ENCODE assay signal across 1 cellular context in the genomic region with DNA sequence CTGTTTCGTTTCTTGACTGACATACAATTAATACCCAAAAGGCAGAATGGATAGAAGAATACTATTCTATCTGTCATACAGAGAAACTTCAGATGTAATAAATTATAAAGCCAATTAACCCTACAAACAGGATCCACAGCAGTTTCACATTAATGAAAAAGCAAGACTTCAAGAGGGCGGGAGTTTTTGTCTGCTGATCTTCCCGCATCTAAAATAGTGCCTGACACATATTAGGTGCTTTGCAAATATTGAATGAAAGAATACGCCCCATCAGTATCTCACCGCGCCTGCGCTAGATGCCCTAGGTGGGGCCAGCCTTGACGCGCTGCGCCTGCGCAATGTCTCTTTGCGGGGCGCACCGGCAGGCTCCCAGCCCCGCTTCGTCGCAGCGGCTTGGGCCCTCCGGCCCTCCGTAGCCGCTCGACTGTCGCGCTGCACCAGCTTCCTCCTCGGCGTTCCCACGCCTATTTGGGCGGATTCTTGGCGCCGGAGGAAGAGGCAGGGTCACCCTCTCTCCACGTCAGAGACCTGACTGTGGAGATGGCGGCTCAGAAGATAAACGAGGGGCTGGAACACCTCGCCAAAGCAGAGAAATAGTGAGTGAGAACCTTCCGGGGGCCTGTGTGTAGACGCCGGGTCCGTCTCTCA.
TF ChIP-seq lines count a peak whose summit lies in the region.

A gene (plus strand): TSS at position 465 of the 648 bp plus-strand sequence. CDS start 76 bp downstream, at position 541.

TF ChIP-seq in HepG2, 621 proteins besides CTCF, POLR2A, EP300 and RAD21 (continued from another document and continues in another):
- TF ChIP-seq, protein P1, sequence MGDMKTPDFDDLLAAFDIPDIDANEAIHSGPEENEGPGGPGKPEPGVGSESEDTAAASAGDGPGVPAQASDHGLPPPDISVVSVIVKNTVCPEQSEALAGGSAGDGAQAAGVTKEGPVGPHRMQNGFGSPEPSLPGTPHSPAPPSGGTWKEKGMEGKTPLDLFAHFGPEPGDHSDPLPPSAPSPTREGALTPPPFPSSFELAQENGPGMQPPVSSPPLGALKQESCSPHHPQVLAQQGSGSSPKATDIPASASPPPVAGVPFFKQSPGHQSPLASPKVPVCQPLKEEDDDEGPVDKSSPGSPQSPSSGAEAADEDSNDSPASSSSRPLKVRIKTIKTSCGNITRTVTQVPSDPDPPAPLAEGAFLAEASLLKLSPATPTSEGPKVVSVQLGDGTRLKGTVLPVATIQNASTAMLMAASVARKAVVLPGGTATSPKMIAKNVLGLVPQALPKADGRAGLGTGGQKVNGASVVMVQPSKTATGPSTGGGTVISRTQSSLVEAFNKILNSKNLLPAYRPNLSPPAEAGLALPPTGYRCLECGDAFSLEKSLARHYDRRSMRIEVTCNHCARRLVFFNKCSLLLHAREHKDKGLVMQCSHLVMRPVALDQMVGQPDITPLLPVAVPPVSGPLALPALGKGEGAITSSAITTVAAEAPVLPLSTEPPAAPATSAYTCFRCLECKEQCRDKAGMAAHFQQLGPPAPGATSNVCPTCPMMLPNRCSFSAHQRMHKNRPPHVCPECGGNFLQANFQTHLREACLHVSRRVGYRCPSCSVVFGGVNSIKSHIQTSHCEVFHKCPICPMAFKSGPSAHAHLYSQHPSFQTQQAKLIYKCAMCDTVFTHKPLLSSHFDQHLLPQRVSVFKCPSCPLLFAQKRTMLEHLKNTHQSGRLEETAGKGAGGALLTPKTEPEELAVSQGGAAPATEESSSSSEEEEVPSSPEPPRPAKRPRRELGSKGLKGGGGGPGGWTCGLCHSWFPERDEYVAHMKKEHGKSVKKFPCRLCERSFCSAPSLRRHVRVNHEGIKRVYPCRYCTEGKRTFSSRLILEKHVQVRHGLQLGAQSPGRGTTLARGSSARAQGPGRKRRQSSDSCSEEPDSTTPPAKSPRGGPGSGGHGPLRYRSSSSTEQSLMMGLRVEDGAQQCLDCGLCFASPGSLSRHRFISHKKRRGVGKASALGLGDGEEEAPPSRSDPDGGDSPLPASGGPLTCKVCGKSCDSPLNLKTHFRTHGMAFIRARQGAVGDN (CRISPR knock-in tag; IDR thresholded peaks at IDR 0.05): peak; percentile 88
- no peak; the same call in 1 of the 2 replicates for TF ChIP-seq NKX3-1 (CRISPR knock-in tag; IDR thresholded peaks at IDR 0.05)
- TF ChIP-seq NR2C2 (CRISPR knock-in tag; IDR thresholded peaks at IDR 0.05; ENCODE audit: borderline replicate concordance): peak; percentile 82
- TF ChIP-seq CBX5 (CRISPR knock-in tag; IDR thresholded peaks at IDR 0.05; ENCODE audit: borderline replicate concordance): peak; percentile 27; the same call in 1 of the 2 replicates
- TF ChIP-seq LCORL (IDR thresholded peaks at IDR 0.05): no peak
- peak; percentile 20 for TF ChIP-seq LCORL (CRISPR knock-in tag; IDR thresholded peaks at IDR 0.05)
- peak; percentile 53 for TF ChIP-seq SKI (IDR thresholded peaks at IDR 0.05; ENCODE audit: partially characterized antibody)
- peak; percentile 56; the same call in 1 of the 2 replicates for TF ChIP-seq HMG20B (CRISPR knock-in tag; conservative IDR thresholded peaks at IDR 0.05)
- TF ChIP-seq HOXA3 (CRISPR knock-in tag; IDR thresholded peaks at IDR 0.05): peak; percentile 93
- peak; percentile 58; the same call in 1 of the 2 replicates for TF ChIP-seq GATAD2A (CRISPR knock-in tag; IDR thresholded peaks at IDR 0.05)
- 0 out of 2 replicates have a peak, but pooled peaks have one; percentile 41 for TF ChIP-seq GFI1 (CRISPR knock-in tag; IDR thresholded peaks at IDR 0.05; ENCODE audit: borderline replicate concordance)
- TF ChIP-seq FOXO1 (CRISPR knock-in tag; IDR thresholded peaks at IDR 0.05): peak; percentile 37; the same call in 1 of the 2 replicates
- TF ChIP-seq ZNF292 (CRISPR knock-in tag; IDR thresholded peaks at IDR 0.05; ENCODE audit: borderline replicate concordance, low read depth): 0 out of 2 replicates have a peak, but pooled peaks have one; percentile 21
- peak; percentile 53 for TF ChIP-seq GABPA (IDR thresholded peaks at IDR 0.05; ENCODE audit: low read depth, low read length)
- peak; percentile 87 for TF ChIP-seq GABPA (CRISPR knock-in tag; IDR thresholded peaks at IDR 0.05; ENCODE audit: low read depth)
- peak; percentile 71 for TF ChIP-seq YY1 (IDR thresholded peaks at IDR 0.05; ENCODE audit: insufficient read depth, insufficient replicate concordance, low read depth, low read length)
- TF ChIP-seq, protein P2, sequence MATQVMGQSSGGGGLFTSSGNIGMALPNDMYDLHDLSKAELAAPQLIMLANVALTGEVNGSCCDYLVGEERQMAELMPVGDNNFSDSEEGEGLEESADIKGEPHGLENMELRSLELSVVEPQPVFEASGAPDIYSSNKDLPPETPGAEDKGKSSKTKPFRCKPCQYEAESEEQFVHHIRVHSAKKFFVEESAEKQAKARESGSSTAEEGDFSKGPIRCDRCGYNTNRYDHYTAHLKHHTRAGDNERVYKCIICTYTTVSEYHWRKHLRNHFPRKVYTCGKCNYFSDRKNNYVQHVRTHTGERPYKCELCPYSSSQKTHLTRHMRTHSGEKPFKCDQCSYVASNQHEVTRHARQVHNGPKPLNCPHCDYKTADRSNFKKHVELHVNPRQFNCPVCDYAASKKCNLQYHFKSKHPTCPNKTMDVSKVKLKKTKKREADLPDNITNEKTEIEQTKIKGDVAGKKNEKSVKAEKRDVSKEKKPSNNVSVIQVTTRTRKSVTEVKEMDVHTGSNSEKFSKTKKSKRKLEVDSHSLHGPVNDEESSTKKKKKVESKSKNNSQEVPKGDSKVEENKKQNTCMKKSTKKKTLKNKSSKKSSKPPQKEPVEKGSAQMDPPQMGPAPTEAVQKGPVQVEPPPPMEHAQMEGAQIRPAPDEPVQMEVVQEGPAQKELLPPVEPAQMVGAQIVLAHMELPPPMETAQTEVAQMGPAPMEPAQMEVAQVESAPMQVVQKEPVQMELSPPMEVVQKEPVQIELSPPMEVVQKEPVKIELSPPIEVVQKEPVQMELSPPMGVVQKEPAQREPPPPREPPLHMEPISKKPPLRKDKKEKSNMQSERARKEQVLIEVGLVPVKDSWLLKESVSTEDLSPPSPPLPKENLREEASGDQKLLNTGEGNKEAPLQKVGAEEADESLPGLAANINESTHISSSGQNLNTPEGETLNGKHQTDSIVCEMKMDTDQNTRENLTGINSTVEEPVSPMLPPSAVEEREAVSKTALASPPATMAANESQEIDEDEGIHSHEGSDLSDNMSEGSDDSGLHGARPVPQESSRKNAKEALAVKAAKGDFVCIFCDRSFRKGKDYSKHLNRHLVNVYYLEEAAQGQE (IDR thresholded peaks at IDR 0.05; ENCODE audit: borderline replicate concordance in 1 of 2, low read depth in 1 of 2, low read length in 2 of 2): peak in 1 of 2 experiments; percentile 36; a peak in 1 of 4 replicates
- no peak for TF ChIP-seq SIX4 (CRISPR knock-in tag; IDR thresholded peaks at IDR 0.05)
- TF ChIP-seq FOXA1 (IDR thresholded peaks at IDR 0.05): no peak
- no peak for TF ChIP-seq FOXA1 (CRISPR knock-in tag; IDR thresholded peaks at IDR 0.05)
- TF ChIP-seq PHF5A (CRISPR knock-in tag; IDR thresholded peaks at IDR 0.05; ENCODE audit: low read depth, unreplicated experiment): peak; percentile 33
- peak; percentile 49 for TF ChIP-seq RXRA (CRISPR knock-in tag; IDR thresholded peaks at IDR 0.05)
- no peak for TF ChIP-seq ZFAT (CRISPR knock-in tag; conservative IDR thresholded peaks at IDR 0.05)
- TF ChIP-seq, protein P3, sequence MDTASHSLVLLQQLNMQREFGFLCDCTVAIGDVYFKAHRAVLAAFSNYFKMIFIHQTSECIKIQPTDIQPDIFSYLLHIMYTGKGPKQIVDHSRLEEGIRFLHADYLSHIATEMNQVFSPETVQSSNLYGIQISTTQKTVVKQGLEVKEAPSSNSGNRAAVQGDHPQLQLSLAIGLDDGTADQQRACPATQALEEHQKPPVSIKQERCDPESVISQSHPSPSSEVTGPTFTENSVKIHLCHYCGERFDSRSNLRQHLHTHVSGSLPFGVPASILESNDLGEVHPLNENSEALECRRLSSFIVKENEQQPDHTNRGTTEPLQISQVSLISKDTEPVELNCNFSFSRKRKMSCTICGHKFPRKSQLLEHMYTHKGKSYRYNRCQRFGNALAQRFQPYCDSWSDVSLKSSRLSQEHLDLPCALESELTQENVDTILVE (CRISPR knock-in tag; IDR thresholded peaks at IDR 0.05): peak; percentile 86
- no peak for TF ChIP-seq ZNF558 (CRISPR knock-in tag; IDR thresholded peaks at IDR 0.05; ENCODE audit: borderline replicate concordance)
- no peak for TF ChIP-seq SNAPC2 (CRISPR knock-in tag; IDR thresholded peaks at IDR 0.05)
- TF ChIP-seq ZNF556 (CRISPR knock-in tag; IDR thresholded peaks at IDR 0.05; ENCODE audit: borderline replicate concordance): peak; percentile 81; the same call in 1 of the 2 replicates
- TF ChIP-seq HDAC1 (CRISPR knock-in tag; IDR thresholded peaks at IDR 0.05): peak; percentile 48; the same call in 1 of the 2 replicates
- TF ChIP-seq KMT2A (CRISPR knock-in tag; IDR thresholded peaks at IDR 0.05): peak; percentile 78; the same call in 1 of the 2 replicates
- no peak for TF ChIP-seq ZNF598 (CRISPR knock-in tag; IDR thresholded peaks at IDR 0.05; ENCODE audit: borderline replicate concordance)
- TF ChIP-seq HOXA9 (CRISPR knock-in tag; IDR thresholded peaks at IDR 0.05; ENCODE audit: borderline replicate concordance): no peak; the same call in 1 of the 2 replicates
- TF ChIP-seq ZNF672 (CRISPR knock-in tag; IDR thresholded peaks at IDR 0.05): 0 out of 2 replicates have a peak, but pooled peaks have one; percentile 51
- TF ChIP-seq BORCS8-MEF2B (CRISPR knock-in tag; IDR thresholded peaks at IDR 0.05): no peak; the same call in 1 of the 2 replicates
- TF ChIP-seq, protein P4, sequence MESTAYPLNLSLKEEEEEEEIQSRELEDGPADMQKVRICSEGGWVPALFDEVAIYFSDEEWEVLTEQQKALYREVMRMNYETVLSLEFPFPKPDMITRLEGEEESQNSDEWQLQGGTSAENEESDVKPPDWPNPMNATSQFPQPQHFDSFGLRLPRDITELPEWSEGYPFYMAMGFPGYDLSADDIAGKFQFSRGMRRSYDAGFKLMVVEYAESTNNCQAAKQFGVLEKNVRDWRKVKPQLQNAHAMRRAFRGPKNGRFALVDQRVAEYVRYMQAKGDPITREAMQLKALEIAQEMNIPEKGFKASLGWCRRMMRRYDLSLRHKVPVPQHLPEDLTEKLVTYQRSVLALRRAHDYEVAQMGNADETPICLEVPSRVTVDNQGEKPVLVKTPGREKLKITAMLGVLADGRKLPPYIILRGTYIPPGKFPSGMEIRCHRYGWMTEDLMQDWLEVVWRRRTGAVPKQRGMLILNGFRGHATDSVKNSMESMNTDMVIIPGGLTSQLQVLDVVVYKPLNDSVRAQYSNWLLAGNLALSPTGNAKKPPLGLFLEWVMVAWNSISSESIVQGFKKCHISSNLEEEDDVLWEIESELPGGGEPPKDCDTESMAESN (CRISPR knock-in tag; conservative IDR thresholded peaks at IDR 0.05): peak; percentile 59; the same call in 1 of the 2 replicates
- no peak for TF ChIP-seq NONO (IDR thresholded peaks at IDR 0.05)
- peak; percentile 91 for TF ChIP-seq NONO (CRISPR knock-in tag; conservative IDR thresholded peaks at IDR 0.05)
- TF ChIP-seq KLF12 (CRISPR knock-in tag; IDR thresholded peaks at IDR 0.05; ENCODE audit: borderline replicate concordance): peak; percentile 84; the same call in 1 of the 2 replicates
- peak; percentile 63; the same call in 1 of the 2 replicates for TF ChIP-seq ZFY (CRISPR knock-in tag; IDR thresholded peaks at IDR 0.05)
- TF ChIP-seq MYC (CRISPR knock-in tag; IDR thresholded peaks at IDR 0.05; ENCODE audit: borderline replicate concordance): peak; percentile 70; the same call in 1 of the 2 replicates
- TF ChIP-seq NCOR1 (IDR thresholded peaks at IDR 0.05; ENCODE audit: borderline replicate concordance, low read length): peak; percentile 22; the same call in 1 of the 2 replicates
- no peak for TF ChIP-seq SOX13 (IDR thresholded peaks at IDR 0.05)
- TF ChIP-seq SOX13 (CRISPR knock-in tag; conservative IDR thresholded peaks at IDR 0.05 in 1 of 2, IDR thresholded peaks at IDR 0.05 in 1 of 2): peak in 1 of 2 experiments; percentile 41; a peak in 1 of 4 replicates
- no peak for TF ChIP-seq ZNF383 (CRISPR knock-in tag; IDR thresholded peaks at IDR 0.05; ENCODE audit: borderline replicate concordance)
- 0 out of 2 replicates have a peak, but pooled peaks have one; percentile 46 for TF ChIP-seq ZNF749 (CRISPR knock-in tag; IDR thresholded peaks at IDR 0.05; ENCODE audit: borderline replicate concordance)
- peak; percentile 47; the same call in 1 of the 2 replicates for TF ChIP-seq MIXL1 (CRISPR knock-in tag; IDR thresholded peaks at IDR 0.05)
- TF ChIP-seq ZNF737 (CRISPR knock-in tag; IDR thresholded peaks at IDR 0.05; ENCODE audit: borderline replicate concordance): no peak
- TF ChIP-seq, protein P5, sequence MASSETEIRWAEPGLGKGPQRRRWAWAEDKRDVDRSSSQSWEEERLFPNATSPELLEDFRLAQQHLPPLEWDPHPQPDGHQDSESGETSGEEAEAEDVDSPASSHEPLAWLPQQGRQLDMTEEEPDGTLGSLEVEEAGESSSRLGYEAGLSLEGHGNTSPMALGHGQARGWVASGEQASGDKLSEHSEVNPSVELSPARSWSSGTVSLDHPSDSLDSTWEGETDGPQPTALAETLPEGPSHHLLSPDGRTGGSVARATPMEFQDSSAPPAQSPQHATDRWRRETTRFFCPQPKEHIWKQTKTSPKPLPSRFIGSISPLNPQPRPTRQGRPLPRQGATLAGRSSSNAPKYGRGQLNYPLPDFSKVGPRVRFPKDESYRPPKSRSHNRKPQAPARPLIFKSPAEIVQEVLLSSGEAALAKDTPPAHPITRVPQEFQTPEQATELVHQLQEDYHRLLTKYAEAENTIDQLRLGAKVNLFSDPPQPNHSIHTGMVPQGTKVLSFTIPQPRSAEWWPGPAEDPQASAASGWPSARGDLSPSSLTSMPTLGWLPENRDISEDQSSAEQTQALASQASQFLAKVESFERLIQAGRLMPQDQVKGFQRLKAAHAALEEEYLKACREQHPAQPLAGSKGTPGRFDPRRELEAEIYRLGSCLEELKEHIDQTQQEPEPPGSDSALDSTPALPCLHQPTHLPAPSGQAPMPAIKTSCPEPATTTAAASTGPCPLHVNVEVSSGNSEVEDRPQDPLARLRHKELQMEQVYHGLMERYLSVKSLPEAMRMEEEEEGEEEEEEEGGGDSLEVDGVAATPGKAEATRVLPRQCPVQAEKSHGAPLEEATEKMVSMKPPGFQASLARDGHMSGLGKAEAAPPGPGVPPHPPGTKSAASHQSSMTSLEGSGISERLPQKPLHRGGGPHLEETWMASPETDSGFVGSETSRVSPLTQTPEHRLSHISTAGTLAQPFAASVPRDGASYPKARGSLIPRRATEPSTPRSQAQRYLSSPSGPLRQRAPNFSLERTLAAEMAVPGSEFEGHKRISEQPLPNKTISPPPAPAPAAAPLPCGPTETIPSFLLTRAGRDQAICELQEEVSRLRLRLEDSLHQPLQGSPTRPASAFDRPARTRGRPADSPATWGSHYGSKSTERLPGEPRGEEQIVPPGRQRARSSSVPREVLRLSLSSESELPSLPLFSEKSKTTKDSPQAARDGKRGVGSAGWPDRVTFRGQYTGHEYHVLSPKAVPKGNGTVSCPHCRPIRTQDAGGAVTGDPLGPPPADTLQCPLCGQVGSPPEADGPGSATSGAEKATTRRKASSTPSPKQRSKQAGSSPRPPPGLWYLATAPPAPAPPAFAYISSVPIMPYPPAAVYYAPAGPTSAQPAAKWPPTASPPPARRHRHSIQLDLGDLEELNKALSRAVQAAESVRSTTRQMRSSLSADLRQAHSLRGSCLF (CRISPR knock-in tag; IDR thresholded peaks at IDR 0.05; ENCODE audit: borderline replicate concordance): no peak
